In genomic region chr10:113410618-113411017, GRCh38 we compare ENCODE assay signal across 23 cellular contexts.
"Had no signal": no experiment of that assay in that cellular context is flagged by ENCODE, and none has a peak within 500 bp of the region (broad histone marks: within the 10 kb centered on the region; RNA-seq: fewer than 3 reads in every experiment).

No MANE protein-coding gene starts in this region.

- H3K9me3 ChIP-seq: esophagus muscularis mucosa, gastrocnemius medialis, mucosa of descending colon, neutrophil, tibial artery, upper lobe of right lung, vagina had no signal

- H3K36me3 Mint-ChIP-seq: stimulated activated memory B cell treated with anti-CD40 and anti-IgM and Interleukin-4, amounts not matched to agents 10 μg/mL and 1 μg/mL and 100 μg/mL, for 72 hours had no signal

- H3K27ac Mint-ChIP-seq: naive thymus-derived CD8-positive, alpha-beta T cell; stimulated activated memory B cell treated with anti-CD40 and anti-IgM and Interleukin-4, amounts not matched to agents 10 μg/mL and 1 μg/mL and 100 μg/mL, for 72 hours; stimulated activated naive CD8-positive, alpha-beta T cell treated with anti-CD3 and anti-CD28 coated beads, Interleukin-15, Interleukin-2, amounts not matched to agents 100 ng/mL and 50 ng/mL, for 24 hours had no signal

- DNase-seq: dorsolateral prefrontal cortex; effector CD8-positive, alpha-beta T cell; gastrocnemius medialis; heart right ventricle; hypothalamus; islet precursor cell; mammary epithelial cell; mucosa of descending colon; naive thymus-derived CD8-positive, alpha-beta T cell; spleen; stimulated activated CD4-positive, alpha-beta T cell treated with anti-CD3 and anti-CD28 coated beads, Interleukin-15, amount 100 ng/mL, for 24 hours; stimulated activated CD4-positive, alpha-beta T cell treated with anti-CD3 and anti-CD28 coated beads, Interleukin-1b, Interleukin-23, amount 100 ng/mL, for 48 hours; stimulated activated CD4-positive, alpha-beta T cell treated with anti-CD3 and anti-CD28 coated beads, Interleukin-4, amount 100 ng/mL, for 24 hours; tibial artery; upper lobe of right lung had no signal

- ATAC-seq: gastrocnemius medialis; heart right ventricle; left lobe of liver; mucosa of descending colon; naive thymus-derived CD8-positive, alpha-beta T cell; sciatic nerve; stimulated activated memory B cell treated with anti-CD40 and anti-IgM and Interleukin-4, amounts not matched to agents 10 μg/mL and 1 μg/mL and 100 μg/mL, for 72 hours; upper lobe of right lung had no signal

- H3K4me1 ChIP-seq: esophagus muscularis mucosa, gastrocnemius medialis, heart right ventricle, spleen, tibial artery, upper lobe of right lung, vagina had no signal

- H3K27ac ChIP-seq: dorsolateral prefrontal cortex, epithelial cell of prostate, esophagus muscularis mucosa, gastrocnemius medialis, heart right ventricle, neutrophil, spleen, tibial artery, upper lobe of right lung, vagina had no signal

- H3K36me3 ChIP-seq: esophagus muscularis mucosa, gastrocnemius medialis, heart right ventricle, neutrophil, spleen, tibial artery, upper lobe of right lung, vagina had no signal

- H3K4me3 Mint-ChIP-seq: naive thymus-derived CD8-positive, alpha-beta T cell; stimulated activated memory B cell treated with anti-CD40 and anti-IgM and Interleukin-4, amounts not matched to agents 10 μg/mL and 1 μg/mL and 100 μg/mL, for 72 hours; stimulated activated naive CD8-positive, alpha-beta T cell treated with anti-CD3 and anti-CD28 coated beads, Interleukin-15, Interleukin-2, amounts not matched to agents 100 ng/mL and 50 ng/mL, for 24 hours had no signal

- H3K4me3 ChIP-seq: dorsolateral prefrontal cortex, esophagus muscularis mucosa, gastrocnemius medialis, heart right ventricle, mucosa of descending colon, spleen, tibial artery, upper lobe of right lung, vagina had no signal

- H3K27me3 Mint-ChIP-seq: stimulated activated memory B cell treated with anti-CD40 and anti-IgM and Interleukin-4, amounts not matched to agents 10 μg/mL and 1 μg/mL and 100 μg/mL, for 72 hours had no signal

- H3K27me3 ChIP-seq: gastrocnemius medialis, neutrophil, vagina had no signal

- H3K9me3 Mint-ChIP-seq: stimulated activated memory B cell treated with anti-CD40 and anti-IgM and Interleukin-4, amounts not matched to agents 10 μg/mL and 1 μg/mL and 100 μg/mL, for 72 hours; stimulated activated naive CD8-positive, alpha-beta T cell treated with anti-CD3 and anti-CD28 coated beads, Interleukin-15, Interleukin-2, amounts not matched to agents 100 ng/mL and 50 ng/mL, for 24 hours had no signal

- H3K4me1 Mint-ChIP-seq: naive thymus-derived CD8-positive, alpha-beta T cell; stimulated activated memory B cell treated with anti-CD40 and anti-IgM and Interleukin-4, amounts not matched to agents 10 μg/mL and 1 μg/mL and 100 μg/mL, for 72 hours had no signal
